Comparison of ENCODE assay signal across 1 cellular context in the genomic region with DNA sequence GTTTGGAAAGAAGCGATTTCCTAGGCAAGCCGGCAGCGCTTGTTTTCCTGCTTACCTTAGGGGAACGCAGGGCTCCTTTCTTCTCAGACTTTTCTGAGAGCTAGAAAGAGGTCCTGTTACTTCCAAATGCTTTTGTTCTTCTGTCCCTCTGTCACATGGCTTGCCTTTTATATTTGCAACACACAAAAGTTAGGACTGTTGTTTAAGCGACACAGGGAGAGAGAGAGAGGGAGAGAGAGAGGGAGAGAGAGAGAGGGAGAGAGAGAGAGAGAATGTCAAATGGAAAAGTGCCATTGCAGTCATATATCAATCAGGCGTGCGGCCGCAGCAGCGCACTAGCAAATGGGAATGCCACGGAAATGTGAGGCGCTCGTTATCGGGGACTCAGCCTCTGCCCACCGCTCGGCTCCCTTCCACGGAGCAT.
TF ChIP-seq lines count a peak whose summit lies in the region.

TSS of gene NDP (minus strand) at position 142 of the 424 bp plus-strand sequence. CDS start 14,745 bp downstream, outside the sequence.

TF ChIP-seq in GM23338, 12 proteins besides CTCF, POLR2A, EP300 and RAD21 (continued from another document):
- TF ChIP-seq ZNF462 (CRISPR knock-in tag; IDR thresholded peaks at IDR 0.05) (no peak), CREB1 (CRISPR knock-in tag; IDR thresholded peaks at IDR 0.05; ENCODE audit: low read depth) (no peak)
TF ChIP-seq in GM23338: peak in this region for 0.
